Comparison of ENCODE assay signal across 9 cellular contexts in the genomic region with DNA sequence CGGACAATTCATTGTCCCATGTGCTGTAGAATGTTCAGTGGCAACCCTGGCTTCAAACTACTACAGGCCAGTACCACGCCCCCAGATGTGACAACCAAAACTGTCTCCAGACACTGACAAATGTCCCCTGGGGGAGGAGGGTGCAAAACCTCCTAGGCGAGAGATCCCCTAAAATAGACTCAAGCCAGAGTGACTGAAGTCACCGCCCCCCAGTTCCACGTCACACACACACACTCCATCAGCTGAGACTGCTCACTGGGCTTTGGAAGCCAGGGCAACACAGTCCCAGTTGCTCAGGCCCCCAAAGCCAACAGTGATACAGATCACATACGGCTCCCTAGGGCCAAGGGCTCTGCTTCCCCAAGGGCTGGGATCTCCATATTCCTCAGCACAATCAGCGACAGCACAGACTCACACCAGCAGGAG. TPM values are rescaled to one million over a fixed set of nuclear protein-coding genes. Genes with fewer than 3 reads are reported as not detected.
A peak's percentile ranks its signal among the peaks of the same experiment; 100 is the strongest.
DNase-seq lines count a peak whose midpoint lies in the region; ATAC-seq and TF ChIP-seq lines count a peak whose summit lies in the region.
"Had no signal": no experiment of that assay in that cellular context is flagged by ENCODE, and none has a peak within 500 bp of the region (broad histone marks: within the 10 kb centered on the region; RNA-seq: fewer than 3 reads in every experiment).

No MANE protein-coding gene starts in this region.

- no peak overlapping the region for H3K27ac ChIP-seq in OCI-LY7 (ENCODE audit: low read depth, low read length, poor library complexity, severe bottlenecking)
- H3K27ac ChIP-seq in mesendoderm (ENCODE audit: low read depth, low read length) = no peak overlapping the region
- H3K27ac ChIP-seq in osteoblast (ENCODE audit: low read depth, low read length) = no peak overlapping the region
- H3K27ac ChIP-seq: thoracic aorta had no signal

- H3K79me1 ChIP-seq in mesendoderm (ENCODE audit: low read length) = peaks cover 20% of the 10 kb centered on the region

- H3K9ac ChIP-seq in mesendoderm (ENCODE audit: low read length) = no peak overlapping the region

- no peak overlapping the region for H4K8ac ChIP-seq in mesendoderm (ENCODE audit: low read depth, low read length)

- POLR2A ChIA-PET in OCI-LY7 (lab: Charles Lee) = no interaction called here

- H3K79me2 ChIP-seq in OCI-LY7 (ENCODE audit: insufficient read depth, low read depth, low read length) (no peaks in the 10 kb centered on the region), mesendoderm (ENCODE audit: control insufficient read depth, insufficient read depth, low read length) (peaks cover 16% of the 10 kb centered on the region), osteoblast (ENCODE audit: insufficient read depth, low read length) (no peaks in the 10 kb centered on the region)

- no TSS peak for BruUV-seq in OCI-LY7 (replicated peaks; lab: Mats Ljungman, UMichigan)

- WGBS in mesendoderm (ENCODE audit: extremely low coverage, insufficient coverage, low lambda C conversion rate) = no CpG with 5 or more reads among the region's 7 CpGs

- CTCF ChIA-PET in OCI-LY7 (lab: Charles Lee; ENCODE audit: unreplicated experiment) = no interaction called here

- H3K9me2 ChIP-seq in OCI-LY7 (ENCODE audit: insufficient read depth, low read length) = no peaks in the 10 kb centered on the region

- H2BK5ac ChIP-seq in mesendoderm (ENCODE audit: low read length) = no peak overlapping the region

- H3K4me3 ChIP-seq in OCI-LY7 (ENCODE audit: low read depth, low read length, poor library complexity, severe bottlenecking) = peak overlapping the region; percentile 6
- no peak overlapping the region for H3K4me3 ChIP-seq in mesendoderm (ENCODE audit: low read length)
- H3K4me3 ChIP-seq in osteoblast (ENCODE audit: insufficient read depth, low read length) = no peak overlapping the region

- no peak overlapping the region for H2AFZ ChIP-seq in OCI-LY7 (ENCODE audit: low read length)
- no peak overlapping the region for H2AFZ ChIP-seq in osteoblast (ENCODE audit: low read length)

- peak; percentile 61 for ATAC-seq in GM18517 (IDR thresholded peaks at IDR 0.05; ENCODE audit: unreplicated experiment)
- peak; percentile 71 for ATAC-seq in GM21619 (IDR thresholded peaks at IDR 0.05; ENCODE audit: unreplicated experiment)
- ATAC-seq in left lobe of liver = no peak

- H3K27me3 ChIP-seq in mesendoderm (ENCODE audit: insufficient read depth, low read length, poor library complexity) (no peaks in the 10 kb centered on the region), osteoblast (ENCODE audit: insufficient read depth, low read length) (no peaks in the 10 kb centered on the region)

- H3K36me3 ChIP-seq in OCI-LY7 (ENCODE audit: insufficient read depth, low read length) (no peaks in the 10 kb centered on the region), mesendoderm (ENCODE audit: control insufficient read depth, insufficient read depth, low read length) (no peaks in the 10 kb centered on the region), osteoblast (ENCODE audit: insufficient read depth, low read length) (no peaks in the 10 kb centered on the region)
- H3K36me3 ChIP-seq: thoracic aorta had no signal

- no peak overlapping the region for H4K5ac ChIP-seq in mesendoderm (ENCODE audit: low read length)

- H3K23ac ChIP-seq in mesendoderm (ENCODE audit: low read length) = no peak overlapping the region

- H3K9me3 ChIP-seq in OCI-LY7 (ENCODE audit: low read length) (no peaks in the 10 kb centered on the region), osteoblast (ENCODE audit: low read depth, low read length) (no peaks in the 10 kb centered on the region)
- H3K9me3 ChIP-seq: thoracic aorta had no signal

- no peak overlapping the region for H2BK120ac ChIP-seq in mesendoderm (ENCODE audit: low read depth, low read length)

- H3K4me1 ChIP-seq in OCI-LY7 (ENCODE audit: insufficient read depth, low read length, poor library complexity, severe bottlenecking) (peaks cover 19% of the 10 kb centered on the region), mesendoderm (ENCODE audit: control insufficient read depth, low read depth, low read length) (peaks cover 3% of the 10 kb centered on the region), osteoblast (ENCODE audit: insufficient read depth, low read length) (no peaks in the 10 kb centered on the region)

- no peak overlapping the region for H3K4ac ChIP-seq in mesendoderm (ENCODE audit: low read depth, low read length)

- DNase-seq in OCI-LY7 (ENCODE audit: low spot score) = peak; percentile 16
- peak; percentile 31 for DNase-seq in mesendoderm
- no peak for DNase-seq in osteoblast (ENCODE audit: insufficient read length, low spot score, missing footprints)
- no peak for DNase-seq in NCI-H2227 (lab: John Stamatoyannopoulos, UW; ENCODE audit: unreplicated experiment)
- no peak for DNase-seq in left lobe of liver (ENCODE audit: low spot score)
- DNase-seq in NOMO-1 (lab: John Stamatoyannopoulos, UW; ENCODE audit: unreplicated experiment in 2 of 2) = no peak

- TF ChIP-seq CTCF in OCI-LY7 (conservative IDR thresholded peaks at IDR 0.05; ENCODE audit: low read length) (no peak), osteoblast (IDR thresholded peaks at IDR 0.05; ENCODE audit: extremely low read depth, low read depth, low read length) (no peak)

- H2AK5ac ChIP-seq in mesendoderm (ENCODE audit: low read length) = no peak overlapping the region

- H4K20me1 ChIP-seq in OCI-LY7 (ENCODE audit: insufficient read depth, low read length) (no peaks in the 10 kb centered on the region; the same call in none of the 2 replicates), osteoblast (ENCODE audit: insufficient read depth, low read length) (peaks cover 12% of the 10 kb centered on the region)

- no peak overlapping the region for H3K56ac ChIP-seq in mesendoderm (ENCODE audit: low read length)

- H3K18ac ChIP-seq in mesendoderm (ENCODE audit: low read length) = no peak overlapping the region

- H3K4me2 ChIP-seq in OCI-LY7 (ENCODE audit: low read length) (peak overlapping the region; percentile 30), mesendoderm (ENCODE audit: low read length) (no peak overlapping the region), osteoblast (ENCODE audit: insufficient read depth, low read length) (no peak overlapping the region)

- no peak overlapping the region for H2BK15ac ChIP-seq in mesendoderm (replicated peaks; ENCODE audit: low read depth)

- intact Hi-C loops in OCI-LY7 (cut with micrococcal nuclease; ENCODE audit: unreplicated experiment) = loop anchor here (5.0 kb wide), 1 partner anchor 239 kb away; no protein-coding TSS in a partner anchor

RNA-seq across cellular contexts. Expression of a gene that starts 19.1 kb away (rescaled TPM):
- total RNA-seq in OCI-LY7 (2014; rRNA removed; shearing (Covaris generic)) = 7.7 and 10.2 TPM in 2 replicates
- total RNA-seq in OCI-LY7 (2022) = 16.3 and 20.6 TPM in 2 replicates
- 14.4 TPM for polyA plus RNA-seq in mesendoderm (2013, experiment 1 of 2)
- polyA plus RNA-seq in mesendoderm (2013, experiment 2 of 2) = 12.7 TPM
- 23.3 and 30.8 TPM in 2 replicates for total RNA-seq in osteoblast
- total RNA-seq in left lobe of liver = 18.3 TPM

Comparison
In these comparisons a context has a peak if more than half of its experiments do, and no peak if none do; other contexts are left out.
1. DNase-seq: peak in OCI-LY7 (single experiment) and mesendoderm (single experiment); none in osteoblast (single experiment), NCI-H2227 (single experiment), left lobe of liver (single experiment) and NOMO-1 (0 of 2).